1 cellular context compared by ENCODE assay signal in the genomic region with DNA sequence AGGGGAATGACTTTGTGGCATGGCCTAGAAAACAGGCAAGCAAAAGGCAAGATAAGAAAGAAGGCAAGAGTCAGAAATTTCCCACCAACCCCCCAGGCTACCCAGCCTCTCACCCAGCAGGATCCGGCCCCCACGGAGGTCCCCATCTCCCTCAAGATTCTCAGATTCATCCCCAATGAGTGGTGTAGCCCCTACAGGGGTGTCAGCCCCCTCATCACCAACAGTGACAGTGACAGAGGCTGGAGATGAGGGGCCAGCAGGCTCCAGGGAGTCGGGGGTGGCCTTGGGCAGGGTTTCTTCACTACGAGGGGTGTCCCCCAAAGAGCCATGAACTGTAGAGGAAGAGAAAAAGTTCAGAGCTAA.
TF ChIP-seq lines count a peak whose summit lies in the region.

No MANE protein-coding gene starts in this region.

TF ChIP-seq in GM23338, 12 proteins besides CTCF, POLR2A, EP300 and RAD21 (continued from another document):
- TF ChIP-seq, protein P1, sequence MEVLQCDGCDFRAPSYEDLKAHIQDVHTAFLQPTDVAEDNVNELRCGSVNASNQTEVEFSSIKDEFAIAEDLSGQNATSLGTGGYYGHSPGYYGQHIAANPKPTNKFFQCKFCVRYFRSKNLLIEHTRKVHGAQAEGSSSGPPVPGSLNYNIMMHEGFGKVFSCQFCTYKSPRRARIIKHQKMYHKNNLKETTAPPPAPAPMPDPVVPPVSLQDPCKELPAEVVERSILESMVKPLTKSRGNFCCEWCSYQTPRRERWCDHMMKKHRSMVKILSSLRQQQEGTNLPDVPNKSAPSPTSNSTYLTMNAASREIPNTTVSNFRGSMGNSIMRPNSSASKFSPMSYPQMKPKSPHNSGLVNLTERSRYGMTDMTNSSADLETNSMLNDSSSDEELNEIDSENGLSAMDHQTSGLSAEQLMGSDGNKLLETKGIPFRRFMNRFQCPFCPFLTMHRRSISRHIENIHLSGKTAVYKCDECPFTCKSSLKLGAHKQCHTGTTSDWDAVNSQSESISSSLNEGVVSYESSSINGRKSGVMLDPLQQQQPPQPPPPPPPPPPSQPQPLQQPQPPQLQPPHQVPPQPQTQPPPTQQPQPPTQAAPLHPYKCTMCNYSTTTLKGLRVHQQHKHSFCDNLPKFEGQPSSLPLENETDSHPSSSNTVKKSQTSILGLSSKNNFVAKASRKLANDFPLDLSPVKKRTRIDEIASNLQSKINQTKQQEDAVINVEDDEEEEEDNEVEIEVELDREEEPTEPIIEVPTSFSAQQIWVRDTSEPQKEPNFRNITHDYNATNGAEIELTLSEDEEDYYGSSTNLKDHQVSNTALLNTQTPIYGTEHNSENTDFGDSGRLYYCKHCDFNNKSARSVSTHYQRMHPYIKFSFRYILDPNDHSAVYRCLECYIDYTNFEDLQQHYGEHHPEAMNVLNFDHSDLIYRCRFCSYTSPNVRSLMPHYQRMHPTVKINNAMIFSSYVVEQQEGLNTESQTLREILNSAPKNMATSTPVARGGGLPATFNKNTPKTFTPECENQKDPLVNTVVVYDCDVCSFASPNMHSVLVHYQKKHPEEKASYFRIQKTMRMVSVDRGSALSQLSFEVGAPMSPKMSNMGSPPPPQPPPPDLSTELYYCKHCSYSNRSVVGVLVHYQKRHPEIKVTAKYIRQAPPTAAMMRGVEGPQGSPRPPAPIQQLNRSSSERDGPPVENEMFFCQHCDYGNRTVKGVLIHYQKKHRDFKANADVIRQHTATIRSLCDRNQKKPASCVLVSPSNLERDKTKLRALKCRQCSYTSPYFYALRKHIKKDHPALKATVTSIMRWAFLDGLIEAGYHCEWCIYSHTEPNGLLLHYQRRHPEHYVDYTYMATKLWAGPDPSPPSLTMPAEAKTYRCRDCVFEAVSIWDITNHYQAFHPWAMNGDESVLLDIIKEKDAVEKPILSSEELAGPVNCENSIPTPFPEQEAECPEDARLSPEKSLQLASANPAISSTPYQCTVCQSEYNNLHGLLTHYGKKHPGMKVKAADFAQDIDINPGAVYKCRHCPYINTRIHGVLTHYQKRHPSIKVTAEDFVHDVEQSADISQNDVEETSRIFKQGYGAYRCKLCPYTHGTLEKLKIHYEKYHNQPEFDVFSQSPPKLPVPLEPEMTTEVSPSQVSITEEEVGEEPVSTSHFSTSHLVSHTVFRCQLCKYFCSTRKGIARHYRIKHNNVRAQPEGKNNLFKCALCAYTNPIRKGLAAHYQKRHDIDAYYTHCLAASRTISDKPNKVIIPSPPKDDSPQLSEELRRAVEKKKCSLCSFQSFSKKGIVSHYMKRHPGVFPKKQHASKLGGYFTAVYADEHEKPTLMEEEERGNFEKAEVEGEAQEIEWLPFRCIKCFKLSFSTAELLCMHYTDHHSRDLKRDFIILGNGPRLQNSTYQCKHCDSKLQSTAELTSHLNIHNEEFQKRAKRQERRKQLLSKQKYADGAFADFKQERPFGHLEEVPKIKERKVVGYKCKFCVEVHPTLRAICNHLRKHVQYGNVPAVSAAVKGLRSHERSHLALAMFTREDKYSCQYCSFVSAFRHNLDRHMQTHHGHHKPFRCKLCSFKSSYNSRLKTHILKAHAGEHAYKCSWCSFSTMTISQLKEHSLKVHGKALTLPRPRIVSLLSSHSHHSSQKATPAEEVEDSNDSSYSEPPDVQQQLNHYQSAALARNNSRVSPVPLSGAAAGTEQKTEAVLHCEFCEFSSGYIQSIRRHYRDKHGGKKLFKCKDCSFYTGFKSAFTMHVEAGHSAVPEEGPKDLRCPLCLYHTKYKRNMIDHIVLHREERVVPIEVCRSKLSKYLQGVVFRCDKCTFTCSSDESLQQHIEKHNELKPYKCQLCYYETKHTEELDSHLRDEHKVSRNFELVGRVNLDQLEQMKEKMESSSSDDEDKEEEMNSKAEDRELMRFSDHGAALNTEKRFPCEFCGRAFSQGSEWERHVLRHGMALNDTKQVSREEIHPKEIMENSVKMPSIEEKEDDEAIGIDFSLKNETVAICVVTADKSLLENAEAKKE (CRISPR knock-in tag; IDR thresholded peaks at IDR 0.05) = no peak
- TF ChIP-seq, protein P2, sequence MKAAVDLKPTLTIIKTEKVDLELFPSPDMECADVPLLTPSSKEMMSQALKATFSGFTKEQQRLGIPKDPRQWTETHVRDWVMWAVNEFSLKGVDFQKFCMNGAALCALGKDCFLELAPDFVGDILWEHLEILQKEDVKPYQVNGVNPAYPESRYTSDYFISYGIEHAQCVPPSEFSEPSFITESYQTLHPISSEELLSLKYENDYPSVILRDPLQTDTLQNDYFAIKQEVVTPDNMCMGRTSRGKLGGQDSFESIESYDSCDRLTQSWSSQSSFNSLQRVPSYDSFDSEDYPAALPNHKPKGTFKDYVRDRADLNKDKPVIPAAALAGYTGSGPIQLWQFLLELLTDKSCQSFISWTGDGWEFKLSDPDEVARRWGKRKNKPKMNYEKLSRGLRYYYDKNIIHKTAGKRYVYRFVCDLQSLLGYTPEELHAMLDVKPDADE (IDR thresholded peaks at IDR 0.05) = no peak
- no peak for TF ChIP-seq POLR2AphosphoS5 (IDR thresholded peaks at IDR 0.05; ENCODE audit: low read depth)
- TF ChIP-seq ZNF114 (CRISPR knock-in tag; IDR thresholded peaks at IDR 0.05) = no peak
- TF ChIP-seq NANOG (IDR thresholded peaks at IDR 0.05; ENCODE audit: borderline replicate concordance) = no peak
- no peak for TF ChIP-seq EZH2 (IDR thresholded peaks at IDR 0.05; ENCODE audit: low read depth, unreplicated experiment)
- TF ChIP-seq, protein P3, sequence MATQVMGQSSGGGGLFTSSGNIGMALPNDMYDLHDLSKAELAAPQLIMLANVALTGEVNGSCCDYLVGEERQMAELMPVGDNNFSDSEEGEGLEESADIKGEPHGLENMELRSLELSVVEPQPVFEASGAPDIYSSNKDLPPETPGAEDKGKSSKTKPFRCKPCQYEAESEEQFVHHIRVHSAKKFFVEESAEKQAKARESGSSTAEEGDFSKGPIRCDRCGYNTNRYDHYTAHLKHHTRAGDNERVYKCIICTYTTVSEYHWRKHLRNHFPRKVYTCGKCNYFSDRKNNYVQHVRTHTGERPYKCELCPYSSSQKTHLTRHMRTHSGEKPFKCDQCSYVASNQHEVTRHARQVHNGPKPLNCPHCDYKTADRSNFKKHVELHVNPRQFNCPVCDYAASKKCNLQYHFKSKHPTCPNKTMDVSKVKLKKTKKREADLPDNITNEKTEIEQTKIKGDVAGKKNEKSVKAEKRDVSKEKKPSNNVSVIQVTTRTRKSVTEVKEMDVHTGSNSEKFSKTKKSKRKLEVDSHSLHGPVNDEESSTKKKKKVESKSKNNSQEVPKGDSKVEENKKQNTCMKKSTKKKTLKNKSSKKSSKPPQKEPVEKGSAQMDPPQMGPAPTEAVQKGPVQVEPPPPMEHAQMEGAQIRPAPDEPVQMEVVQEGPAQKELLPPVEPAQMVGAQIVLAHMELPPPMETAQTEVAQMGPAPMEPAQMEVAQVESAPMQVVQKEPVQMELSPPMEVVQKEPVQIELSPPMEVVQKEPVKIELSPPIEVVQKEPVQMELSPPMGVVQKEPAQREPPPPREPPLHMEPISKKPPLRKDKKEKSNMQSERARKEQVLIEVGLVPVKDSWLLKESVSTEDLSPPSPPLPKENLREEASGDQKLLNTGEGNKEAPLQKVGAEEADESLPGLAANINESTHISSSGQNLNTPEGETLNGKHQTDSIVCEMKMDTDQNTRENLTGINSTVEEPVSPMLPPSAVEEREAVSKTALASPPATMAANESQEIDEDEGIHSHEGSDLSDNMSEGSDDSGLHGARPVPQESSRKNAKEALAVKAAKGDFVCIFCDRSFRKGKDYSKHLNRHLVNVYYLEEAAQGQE (IDR thresholded peaks at IDR 0.05; ENCODE audit: unreplicated experiment) = no peak
- TF ChIP-seq STAT1 (IDR thresholded peaks at IDR 0.05; ENCODE audit: unreplicated experiment) = no peak
TF ChIP-seq in GM23338: peak in this region for 0.
